In the genomic region with DNA sequence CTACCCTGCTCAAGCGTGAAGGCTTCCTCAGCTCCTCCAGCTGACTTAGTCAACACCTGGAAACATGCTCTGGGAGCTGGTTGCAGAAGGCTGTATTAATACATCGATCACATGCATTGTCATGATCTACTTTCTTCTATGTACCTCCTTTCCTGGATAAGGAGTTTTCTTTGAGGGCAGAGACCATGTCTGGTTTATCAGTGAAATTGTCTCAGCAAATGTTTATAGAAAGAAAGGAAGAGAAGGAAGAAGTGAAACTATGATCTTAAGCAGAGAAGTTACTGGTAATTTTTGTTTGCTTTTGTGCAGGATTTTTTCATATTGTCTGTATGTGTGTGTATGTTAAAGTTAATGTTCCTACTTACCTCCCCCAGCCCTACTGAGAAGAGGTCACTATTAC, we compare ENCODE assay signal across 30 cellular contexts. TPM values are rescaled to one million over a fixed set of nuclear protein-coding genes. Genes with fewer than 3 reads are reported as not detected.
DNase-seq lines count a peak whose midpoint lies in the region; ATAC-seq and TF ChIP-seq lines count a peak whose summit lies in the region.
"Had no signal": no experiment of that assay in that cellular context is flagged by ENCODE, and none has a peak within 500 bp of the region (broad histone marks: within the 10 kb centered on the region; RNA-seq: fewer than 3 reads in every experiment).

No MANE protein-coding gene starts in this region.

- H3K27ac ChIP-seq in esophagus muscularis mucosa (replicated peaks in 1 of 4) (no peak overlapping the region), coronary artery (no peak overlapping the region)
- H3K27ac ChIP-seq: brain microvascular endothelial cell, foreskin keratinocyte, parathyroid adenoma, right atrium auricular region, SJCRH30 had no signal

- peaks cover 0 to 10% of the 10 kb centered on the region in 2 donors for H3K27me3 Mint-ChIP-seq in natural killer cell treated with Interleukin-12 subunit alpha and Interleukin-12 subunit beta and Interleukin-15 and Interleukin-18, amount 100 ng/mL, for 72 hours

- no peaks in the 10 kb centered on the region for H3K36me3 Mint-ChIP-seq in natural killer cell treated with Interleukin-12 subunit alpha and Interleukin-12 subunit beta and Interleukin-15 and Interleukin-18, amount 100 ng/mL, for 72 hours

- H3K4me3 ChIP-seq in esophagus muscularis mucosa = no peak overlapping the region
- no peak overlapping the region for H3K4me3 ChIP-seq in coronary artery
- H3K4me3 ChIP-seq: right atrium auricular region, SJCRH30 had no signal

- H3K27me3 ChIP-seq in esophagus muscularis mucosa = peaks cover 0 to 19% (median 0%) of the 10 kb centered on the region in 4 donors
- H3K27me3 ChIP-seq: brain microvascular endothelial cell, right atrium auricular region, SJCRH30 had no signal

- peaks cover 6 to 20% of the 10 kb centered on the region in 2 donors for H3K4me1 Mint-ChIP-seq in natural killer cell treated with Interleukin-12 subunit alpha and Interleukin-12 subunit beta and Interleukin-15 and Interleukin-18, amount 100 ng/mL, for 72 hours (ENCODE audit: low read depth in 2 of 2)

- no peak for ATAC-seq in natural killer cell treated with Interleukin-12 subunit alpha and Interleukin-12 subunit beta and Interleukin-15 and Interleukin-18, amount 100 ng/mL, for 72 hours
- no peak for ATAC-seq in HG03196 (IDR thresholded peaks at IDR 0.05; ENCODE audit: unreplicated experiment)
- ATAC-seq in GM21390 (IDR thresholded peaks at IDR 0.05; ENCODE audit: unreplicated experiment) = no peak
- ATAC-seq: foreskin keratinocyte, left lobe of liver, Panc1 had no signal

- DNase-seq in SIG-M5 treated with dmso at 0.1 percent for 504 hours (lab: John Stamatoyannopoulos, UW; ENCODE audit: unreplicated experiment) (peak; percentile 40), SIG-M5 (lab: John Stamatoyannopoulos, UW) (no peak), NOMO-1 treated with DMSO at 0.1 percent for 48 hours (lab: John Stamatoyannopoulos, UW; ENCODE audit: unreplicated experiment) (peak; percentile 55), esophagus muscularis mucosa (ENCODE audit: extremely low spot score) (peak; percentile 29), coronary artery (ENCODE audit: low spot score) (no peak)
- DNase-seq in natural killer cell treated with Interleukin-12 subunit alpha and Interleukin-12 subunit beta and Interleukin-15 and Interleukin-18, amount 100 ng/mL, for 72 hours (ENCODE audit: low spot score) = no peak
- DNase-seq: 8988T; activated CD4-positive, alpha-beta T cell treated with anti-CD3 and anti-CD28 coated beads for 4 hours; activated CD8-positive, alpha-beta memory T cell treated with anti-CD3 and anti-CD28 coated beads for 24 hours; activated gamma-delta T cell; activated T-cell treated with anti-CD3 and anti-CD28 coated beads, Interleukin-2, amount 50 U/mL, for 1 hour; brain microvascular endothelial cell; effector memory CD4-positive, alpha-beta T cell; erythroblast; foreskin keratinocyte; H7; NCI-H1092 treated with DMSO at 0.1 percent for 48 hours; NCI-H1930; NCI-H345; NCI-H748 treated with DMSO at 0.1 percent for 48 hours; SJCRH30; stimulated activated CD4-positive, alpha-beta T cell treated with anti-CD3 and anti-CD28 coated beads, Interleukin-4, amount 100 ng/mL, for 24 hours; stimulated activated naive CD4-positive, alpha-beta T cell treated with Interleukin-2 at 50 U/mL for 16 hours had no signal

- TF ChIP-seq CTCF in esophagus muscularis mucosa (IDR thresholded peaks at IDR 0.05) = no peak
- TF ChIP-seq CTCF in coronary artery (IDR thresholded peaks at IDR 0.05) = no peak

- 90% methylated on average over 2 of the region's 2 CpGs for WGBS in esophagus muscularis mucosa

- no peaks in the 10 kb centered on the region for H3K36me3 ChIP-seq in esophagus muscularis mucosa
- H3K36me3 ChIP-seq: brain microvascular endothelial cell, right atrium auricular region had no signal

- peaks cover 10 to 13% (median 11%) of the 10 kb centered on the region in 4 donors for H3K4me1 ChIP-seq in esophagus muscularis mucosa
- H3K4me1 ChIP-seq: foreskin keratinocyte, SJCRH30 had no signal

- H3K9me3 ChIP-seq in esophagus muscularis mucosa = no peaks in the 10 kb centered on the region
- H3K9me3 ChIP-seq: right atrium auricular region, SJCRH30 had no signal

- no peak overlapping the region for H3K4me3 Mint-ChIP-seq in natural killer cell treated with Interleukin-12 subunit alpha and Interleukin-12 subunit beta and Interleukin-15 and Interleukin-18, amount 100 ng/mL, for 72 hours
- H3K4me3 Mint-ChIP-seq: nephron had no signal

- intact Hi-C loops in esophagus muscularis mucosa (cut with DNase I) = no loop called here

- H3K27ac Mint-ChIP-seq in natural killer cell treated with Interleukin-12 subunit alpha and Interleukin-12 subunit beta and Interleukin-15 and Interleukin-18, amount 100 ng/mL, for 72 hours = no peak overlapping the region
- H3K27ac Mint-ChIP-seq: nephron had no signal

- TF ChIP-seq EP300 in esophagus muscularis mucosa (IDR thresholded peaks at IDR 0.05) = no peak

- no peak for TF ChIP-seq POLR2A in esophagus muscularis mucosa (IDR thresholded peaks at IDR 0.05; ENCODE audit: low read depth)

- H3K9me3 Mint-ChIP-seq in natural killer cell treated with Interleukin-12 subunit alpha and Interleukin-12 subunit beta and Interleukin-15 and Interleukin-18, amount 100 ng/mL, for 72 hours = no peaks in the 10 kb centered on the region
- H3K9me3 Mint-ChIP-seq: nephron had no signal

RNA-seq across cellular contexts. Expression of gene DYRK4, which starts 4.5 kb away (rescaled TPM):
- 10 to 100 TPM; 35.2 to 47.8 (median 41.3) TPM for total RNA-seq in esophagus muscularis mucosa
- total RNA-seq in natural killer cell treated with Interleukin-12 subunit alpha and Interleukin-12 subunit beta and Interleukin-15 and Interleukin-18, amount 100 ng/mL, for 72 hours = 10 to 100 TPM; 24.0 to 30.2 TPM

RNA-seq across cellular contexts. Expression of gene RAD51AP1, which starts 27.8 kb away (rescaled TPM):
- 1 to 10 TPM in 1 of 4 donors, under 1 TPM in 3; 0.58 to 1.4 (median 0.75) TPM for total RNA-seq in esophagus muscularis mucosa
- 10 to 100 TPM; 21.4 to 34.4 TPM for total RNA-seq in natural killer cell treated with Interleukin-12 subunit alpha and Interleukin-12 subunit beta and Interleukin-15 and Interleukin-18, amount 100 ng/mL, for 72 hours

Comparison
In these comparisons a context has a peak if more than half of its experiments do, and no peak if none do; other contexts are left out.
1. DNase-seq: peak in SIG-M5 treated with dmso at 0.1 percent for 504 hours (single experiment), NOMO-1 treated with DMSO at 0.1 percent for 48 hours (single experiment) and esophagus muscularis mucosa (single experiment); none in SIG-M5 (single experiment), natural killer cell treated with Interleukin-12 subunit alpha and Interleukin-12 subunit beta and Interleukin-15 and Interleukin-18, amount 100 ng/mL, for 72 hours (single experiment) and coronary artery (single experiment).
2. RNA of gene RAD51AP1, which starts 27.8 kb away (total RNA-seq): 21.4 to 34.4 TPM in natural killer cell treated with Interleukin-12 subunit alpha and Interleukin-12 subunit beta and Interleukin-15 and Interleukin-18, amount 100 ng/mL, for 72 hours; 0.58 to 1.4 TPM in esophagus muscularis mucosa; every median in the first group is over 4 times any median in the second.